In the genomic region with DNA sequence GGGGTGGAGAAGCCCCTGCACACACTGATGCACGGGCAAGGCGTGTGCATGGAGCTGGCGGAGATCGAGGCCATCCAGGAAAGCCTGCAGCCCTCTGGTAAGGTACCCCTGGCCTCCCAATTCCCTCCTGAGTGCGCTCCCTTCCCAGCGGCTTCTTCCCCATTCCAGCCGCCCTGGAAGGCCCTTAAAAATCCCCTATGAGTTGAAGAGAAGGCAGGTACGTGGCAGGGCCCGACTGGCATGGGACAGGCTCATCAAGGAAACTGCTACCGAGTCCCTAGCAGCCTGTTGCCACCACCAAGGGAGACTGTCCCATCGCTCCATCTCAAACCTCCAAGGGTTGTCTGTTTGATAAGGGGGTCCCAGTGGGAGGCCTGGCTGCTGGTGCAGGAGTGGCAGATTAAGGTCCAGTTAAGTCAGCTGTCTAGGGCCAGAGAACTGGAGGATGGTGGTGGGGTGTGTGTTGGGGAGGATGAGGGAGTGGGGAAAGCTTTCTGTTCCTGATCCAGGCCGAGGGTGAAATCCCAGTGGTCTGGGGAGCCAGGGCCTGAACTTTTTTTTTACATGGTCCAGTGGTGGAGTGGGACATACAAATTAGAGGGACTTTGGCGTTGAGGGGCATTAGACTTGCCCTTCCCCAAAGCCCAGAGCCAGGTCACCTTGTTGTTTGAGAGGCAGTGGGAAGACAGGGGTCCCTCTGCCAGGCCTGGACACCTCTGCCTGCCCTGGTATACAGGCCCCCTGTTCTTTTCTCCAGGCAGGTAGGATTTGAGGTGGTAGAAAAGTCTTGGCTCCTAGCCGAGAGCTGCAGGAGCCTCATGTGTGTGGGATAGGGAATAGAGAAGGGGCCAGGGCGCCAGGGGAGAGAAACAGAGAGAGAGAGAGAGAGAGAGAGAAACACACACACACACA, we compare ENCODE assay signal across 1 cellular context.
TF ChIP-seq lines count a peak whose summit lies in the region.

No MANE protein-coding gene starts in this region.

TF ChIP-seq in HepG2, 621 proteins besides CTCF, POLR2A, EP300 and RAD21 (continued from another document and continues in another):
- TF ChIP-seq, protein P1, sequence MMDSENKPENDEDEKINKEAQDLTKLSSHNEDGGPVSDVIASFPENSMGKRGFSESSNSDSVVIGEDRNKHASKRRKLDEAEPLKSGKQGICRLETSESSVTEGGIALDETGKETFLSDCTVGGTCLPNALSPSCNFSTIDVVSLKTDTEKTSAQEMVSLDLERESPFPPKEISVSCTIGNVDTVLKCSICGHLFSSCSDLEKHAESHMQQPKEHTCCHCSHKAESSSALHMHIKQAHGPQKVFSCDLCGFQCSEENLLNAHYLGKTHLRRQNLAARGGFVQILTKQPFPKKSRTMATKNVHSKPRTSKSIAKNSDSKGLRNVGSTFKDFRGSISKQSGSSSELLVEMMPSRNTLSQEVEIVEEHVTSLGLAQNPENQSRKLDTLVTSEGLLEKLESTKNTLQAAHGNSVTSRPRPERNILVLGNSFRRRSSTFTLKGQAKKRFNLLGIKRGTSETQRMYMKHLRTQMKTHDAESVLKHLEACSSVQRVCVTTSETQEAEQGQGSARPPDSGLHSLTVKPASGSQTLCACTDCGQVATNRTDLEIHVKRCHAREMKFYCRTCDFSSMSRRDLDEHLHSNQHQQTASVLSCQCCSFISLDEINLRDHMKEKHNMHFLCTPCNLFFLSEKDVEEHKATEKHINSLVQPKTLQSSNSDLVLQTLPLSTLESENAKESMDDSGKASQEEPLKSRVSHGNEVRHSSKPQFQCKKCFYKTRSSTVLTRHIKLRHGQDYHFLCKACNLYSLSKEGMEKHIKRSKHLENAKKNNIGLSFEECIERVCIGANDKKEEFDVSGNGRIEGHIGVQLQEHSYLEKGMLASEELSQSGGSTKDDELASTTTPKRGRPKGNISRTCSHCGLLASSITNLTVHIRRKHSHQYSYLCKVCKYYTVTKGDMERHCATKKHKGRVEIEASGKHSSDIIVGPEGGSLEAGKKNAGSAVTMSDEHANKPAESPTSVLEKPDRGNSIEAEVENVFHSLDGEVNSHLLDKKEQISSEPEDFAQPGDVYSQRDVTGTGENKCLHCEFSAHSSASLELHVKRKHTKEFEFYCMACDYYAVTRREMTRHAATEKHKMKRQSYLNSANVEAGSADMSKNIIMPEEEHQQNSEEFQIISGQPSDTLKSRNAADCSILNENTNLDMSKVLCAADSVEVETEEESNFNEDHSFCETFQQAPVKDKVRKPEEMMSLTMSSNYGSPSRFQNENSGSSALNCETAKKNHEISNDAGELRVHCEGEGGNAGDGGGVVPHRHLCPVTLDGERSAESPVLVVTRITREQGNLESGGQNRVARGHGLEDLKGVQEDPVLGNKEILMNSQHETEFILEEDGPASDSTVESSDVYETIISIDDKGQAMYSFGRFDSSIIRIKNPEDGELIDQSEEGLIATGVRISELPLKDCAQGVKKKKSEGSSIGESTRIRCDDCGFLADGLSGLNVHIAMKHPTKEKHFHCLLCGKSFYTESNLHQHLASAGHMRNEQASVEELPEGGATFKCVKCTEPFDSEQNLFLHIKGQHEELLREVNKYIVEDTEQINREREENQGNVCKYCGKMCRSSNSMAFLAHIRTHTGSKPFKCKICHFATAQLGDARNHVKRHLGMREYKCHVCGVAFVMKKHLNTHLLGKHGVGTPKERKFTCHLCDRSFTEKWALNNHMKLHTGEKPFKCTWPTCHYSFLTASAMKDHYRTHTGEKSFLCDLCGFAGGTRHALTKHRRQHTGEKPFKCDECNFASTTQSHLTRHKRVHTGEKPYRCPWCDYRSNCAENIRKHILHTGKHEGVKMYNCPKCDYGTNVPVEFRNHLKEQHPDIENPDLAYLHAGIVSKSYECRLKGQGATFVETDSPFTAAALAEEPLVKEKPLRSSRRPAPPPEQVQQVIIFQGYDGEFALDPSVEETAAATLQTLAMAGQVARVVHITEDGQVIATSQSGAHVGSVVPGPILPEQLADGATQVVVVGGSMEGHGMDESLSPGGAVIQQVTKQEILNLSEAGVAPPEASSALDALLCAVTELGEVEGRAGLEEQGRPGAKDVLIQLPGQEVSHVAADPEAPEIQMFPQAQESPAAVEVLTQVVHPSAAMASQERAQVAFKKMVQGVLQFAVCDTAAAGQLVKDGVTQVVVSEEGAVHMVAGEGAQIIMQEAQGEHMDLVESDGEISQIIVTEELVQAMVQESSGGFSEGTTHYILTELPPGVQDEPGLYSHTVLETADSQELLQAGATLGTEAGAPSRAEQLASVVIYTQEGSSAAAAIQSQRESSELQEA (CRISPR knock-in tag; IDR thresholded peaks at IDR 0.05; ENCODE audit: not compliant biosample characterization) = no peak
- TF ChIP-seq, protein P2, sequence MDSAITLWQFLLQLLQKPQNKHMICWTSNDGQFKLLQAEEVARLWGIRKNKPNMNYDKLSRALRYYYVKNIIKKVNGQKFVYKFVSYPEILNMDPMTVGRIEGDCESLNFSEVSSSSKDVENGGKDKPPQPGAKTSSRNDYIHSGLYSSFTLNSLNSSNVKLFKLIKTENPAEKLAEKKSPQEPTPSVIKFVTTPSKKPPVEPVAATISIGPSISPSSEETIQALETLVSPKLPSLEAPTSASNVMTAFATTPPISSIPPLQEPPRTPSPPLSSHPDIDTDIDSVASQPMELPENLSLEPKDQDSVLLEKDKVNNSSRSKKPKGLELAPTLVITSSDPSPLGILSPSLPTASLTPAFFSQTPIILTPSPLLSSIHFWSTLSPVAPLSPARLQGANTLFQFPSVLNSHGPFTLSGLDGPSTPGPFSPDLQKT (CRISPR knock-in tag; IDR thresholded peaks at IDR 0.05; ENCODE audit: borderline replicate concordance) = no peak
- TF ChIP-seq ZNF678 (CRISPR knock-in tag; IDR thresholded peaks at IDR 0.05) = no peak
- TF ChIP-seq, protein P3, sequence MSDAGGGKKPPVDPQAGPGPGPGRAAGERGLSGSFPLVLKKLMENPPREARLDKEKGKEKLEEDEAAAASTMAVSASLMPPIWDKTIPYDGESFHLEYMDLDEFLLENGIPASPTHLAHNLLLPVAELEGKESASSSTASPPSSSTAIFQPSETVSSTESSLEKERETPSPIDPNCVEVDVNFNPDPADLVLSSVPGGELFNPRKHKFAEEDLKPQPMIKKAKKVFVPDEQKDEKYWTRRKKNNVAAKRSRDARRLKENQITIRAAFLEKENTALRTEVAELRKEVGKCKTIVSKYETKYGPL (CRISPR knock-in tag; IDR thresholded peaks at IDR 0.05) = no peak
- no peak for TF ChIP-seq TRIM24 (CRISPR knock-in tag; IDR thresholded peaks at IDR 0.05)
- TF ChIP-seq PAX8 (CRISPR knock-in tag; IDR thresholded peaks at IDR 0.05; ENCODE audit: borderline replicate concordance) = 0 out of 2 replicates have a peak, but pooled peaks have one; percentile 28
- TF ChIP-seq ZNF260 (CRISPR knock-in tag; IDR thresholded peaks at IDR 0.05; ENCODE audit: borderline replicate concordance, low read depth) = 0 out of 2 replicates have a peak, but pooled peaks have one; percentile 22
- no peak for TF ChIP-seq RFX1 (IDR thresholded peaks at IDR 0.05)
- no peak for TF ChIP-seq HOXA7 (CRISPR knock-in tag; IDR thresholded peaks at IDR 0.05)
- TF ChIP-seq, protein P4, sequence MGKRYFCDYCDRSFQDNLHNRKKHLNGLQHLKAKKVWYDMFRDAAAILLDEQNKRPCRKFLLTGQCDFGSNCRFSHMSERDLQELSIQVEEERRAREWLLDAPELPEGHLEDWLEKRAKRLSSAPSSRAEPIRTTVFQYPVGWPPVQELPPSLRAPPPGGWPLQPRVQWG (CRISPR knock-in tag; IDR thresholded peaks at IDR 0.05; ENCODE audit: borderline replicate concordance, low read depth) = no peak
- TF ChIP-seq KAT7 (CRISPR knock-in tag; IDR thresholded peaks at IDR 0.05; ENCODE audit: borderline replicate concordance) = no peak
- TF ChIP-seq ZSCAN9 (CRISPR knock-in tag; IDR thresholded peaks at IDR 0.05; ENCODE audit: borderline replicate concordance) = no peak
- 0 out of 2 replicates have a peak, but pooled peaks have one; percentile 49 for TF ChIP-seq SSRP1 (CRISPR knock-in tag; IDR thresholded peaks at IDR 0.05)
- TF ChIP-seq, protein P5, sequence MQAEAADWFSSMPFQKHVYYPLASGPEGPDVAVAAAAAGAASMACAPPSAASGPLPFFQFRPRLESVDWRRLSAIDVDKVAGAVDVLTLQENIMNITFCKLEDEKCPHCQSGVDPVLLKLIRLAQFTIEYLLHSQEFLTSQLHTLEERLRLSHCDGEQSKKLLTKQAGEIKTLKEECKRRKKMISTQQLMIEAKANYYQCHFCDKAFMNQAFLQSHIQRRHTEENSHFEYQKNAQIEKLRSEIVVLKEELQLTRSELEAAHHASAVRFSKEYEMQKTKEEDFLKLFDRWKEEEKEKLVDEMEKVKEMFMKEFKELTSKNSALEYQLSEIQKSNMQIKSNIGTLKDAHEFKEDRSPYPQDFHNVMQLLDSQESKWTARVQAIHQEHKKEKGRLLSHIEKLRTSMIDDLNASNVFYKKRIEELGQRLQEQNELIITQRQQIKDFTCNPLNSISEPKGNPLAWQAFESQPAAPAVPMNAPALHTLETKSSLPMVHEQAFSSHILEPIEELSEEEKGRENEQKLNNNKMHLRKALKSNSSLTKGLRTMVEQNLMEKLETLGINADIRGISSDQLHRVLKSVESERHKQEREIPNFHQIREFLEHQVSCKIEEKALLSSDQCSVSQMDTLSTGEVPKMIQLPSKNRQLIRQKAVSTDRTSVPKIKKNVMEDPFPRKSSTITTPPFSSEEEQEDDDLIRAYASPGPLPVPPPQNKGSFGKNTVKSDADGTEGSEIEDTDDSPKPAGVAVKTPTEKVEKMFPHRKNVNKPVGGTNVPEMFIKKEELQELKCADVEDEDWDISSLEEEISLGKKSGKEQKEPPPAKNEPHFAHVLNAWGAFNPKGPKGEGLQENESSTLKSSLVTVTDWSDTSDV (CRISPR knock-in tag; IDR thresholded peaks at IDR 0.05) = 0 out of 2 replicates have a peak, but pooled peaks have one; percentile 9
- no peak for TF ChIP-seq CC2D1A (CRISPR knock-in tag; IDR thresholded peaks at IDR 0.05)
- TF ChIP-seq ZNF34 (CRISPR knock-in tag; IDR thresholded peaks at IDR 0.05; ENCODE audit: borderline replicate concordance) = no peak
- TF ChIP-seq, protein P6, sequence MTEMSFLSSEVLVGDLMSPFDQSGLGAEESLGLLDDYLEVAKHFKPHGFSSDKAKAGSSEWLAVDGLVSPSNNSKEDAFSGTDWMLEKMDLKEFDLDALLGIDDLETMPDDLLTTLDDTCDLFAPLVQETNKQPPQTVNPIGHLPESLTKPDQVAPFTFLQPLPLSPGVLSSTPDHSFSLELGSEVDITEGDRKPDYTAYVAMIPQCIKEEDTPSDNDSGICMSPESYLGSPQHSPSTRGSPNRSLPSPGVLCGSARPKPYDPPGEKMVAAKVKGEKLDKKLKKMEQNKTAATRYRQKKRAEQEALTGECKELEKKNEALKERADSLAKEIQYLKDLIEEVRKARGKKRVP (CRISPR knock-in tag; IDR thresholded peaks at IDR 0.05) = no peak
- TF ChIP-seq SP5 (CRISPR knock-in tag; IDR thresholded peaks at IDR 0.05; ENCODE audit: borderline replicate concordance, low read depth) = no peak
- TF ChIP-seq KDM6A (CRISPR knock-in tag; IDR thresholded peaks at IDR 0.05; ENCODE audit: low read depth) = no peak
- no peak for TF ChIP-seq MZF1 (CRISPR knock-in tag; IDR thresholded peaks at IDR 0.05; ENCODE audit: borderline replicate concordance)
- TF ChIP-seq PPARG (CRISPR knock-in tag; conservative IDR thresholded peaks at IDR 0.05) = no peak; the same call in 1 of the 2 replicates
- no peak; the same call in 1 of the 2 replicates for TF ChIP-seq ZNF256 (CRISPR knock-in tag; conservative IDR thresholded peaks at IDR 0.05)
- TF ChIP-seq TOE1 (CRISPR knock-in tag; IDR thresholded peaks at IDR 0.05) = no peak
- no peak for TF ChIP-seq ESRRA (CRISPR knock-in tag; IDR thresholded peaks at IDR 0.05; ENCODE audit: low read depth)
- TF ChIP-seq CBFB (CRISPR knock-in tag; IDR thresholded peaks at IDR 0.05) = no peak
- no peak for TF ChIP-seq CREB1 (IDR thresholded peaks at IDR 0.05)
- TF ChIP-seq CREB1 (CRISPR knock-in tag; IDR thresholded peaks at IDR 0.05) = no peak
- no peak for TF ChIP-seq NCOA1 (CRISPR knock-in tag; IDR thresholded peaks at IDR 0.05)
- no peak for TF ChIP-seq ONECUT2 (CRISPR knock-in tag; IDR thresholded peaks at IDR 0.05)
- TF ChIP-seq, protein P7, sequence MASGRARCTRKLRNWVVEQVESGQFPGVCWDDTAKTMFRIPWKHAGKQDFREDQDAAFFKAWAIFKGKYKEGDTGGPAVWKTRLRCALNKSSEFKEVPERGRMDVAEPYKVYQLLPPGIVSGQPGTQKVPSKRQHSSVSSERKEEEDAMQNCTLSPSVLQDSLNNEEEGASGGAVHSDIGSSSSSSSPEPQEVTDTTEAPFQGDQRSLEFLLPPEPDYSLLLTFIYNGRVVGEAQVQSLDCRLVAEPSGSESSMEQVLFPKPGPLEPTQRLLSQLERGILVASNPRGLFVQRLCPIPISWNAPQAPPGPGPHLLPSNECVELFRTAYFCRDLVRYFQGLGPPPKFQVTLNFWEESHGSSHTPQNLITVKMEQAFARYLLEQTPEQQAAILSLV (CRISPR knock-in tag; IDR thresholded peaks at IDR 0.05; ENCODE audit: borderline replicate concordance) = no peak
- TF ChIP-seq, protein P8, sequence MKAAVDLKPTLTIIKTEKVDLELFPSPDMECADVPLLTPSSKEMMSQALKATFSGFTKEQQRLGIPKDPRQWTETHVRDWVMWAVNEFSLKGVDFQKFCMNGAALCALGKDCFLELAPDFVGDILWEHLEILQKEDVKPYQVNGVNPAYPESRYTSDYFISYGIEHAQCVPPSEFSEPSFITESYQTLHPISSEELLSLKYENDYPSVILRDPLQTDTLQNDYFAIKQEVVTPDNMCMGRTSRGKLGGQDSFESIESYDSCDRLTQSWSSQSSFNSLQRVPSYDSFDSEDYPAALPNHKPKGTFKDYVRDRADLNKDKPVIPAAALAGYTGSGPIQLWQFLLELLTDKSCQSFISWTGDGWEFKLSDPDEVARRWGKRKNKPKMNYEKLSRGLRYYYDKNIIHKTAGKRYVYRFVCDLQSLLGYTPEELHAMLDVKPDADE (CRISPR knock-in tag; IDR thresholded peaks at IDR 0.05) = no peak
- TF ChIP-seq AGO2 (optimal IDR thresholded peaks at IDR 0.05; ENCODE audit: low read depth, low read length) = no peak
- no peak for TF ChIP-seq NONO (IDR thresholded peaks at IDR 0.05)
- TF ChIP-seq NONO (CRISPR knock-in tag; conservative IDR thresholded peaks at IDR 0.05) = no peak
- no peak; the same call in 1 of the 2 replicates for TF ChIP-seq MEIS1 (CRISPR knock-in tag; IDR thresholded peaks at IDR 0.05; ENCODE audit: borderline replicate concordance)
- TF ChIP-seq RFX3 (CRISPR knock-in tag; IDR thresholded peaks at IDR 0.05) = no peak
- no peak for TF ChIP-seq LCORL (IDR thresholded peaks at IDR 0.05)
- no peak for TF ChIP-seq LCORL (CRISPR knock-in tag; IDR thresholded peaks at IDR 0.05)
- TF ChIP-seq ELF3 (CRISPR knock-in tag; IDR thresholded peaks at IDR 0.05) = no peak
